ENCODE assay signal across 22 cellular contexts in the genomic region with DNA sequence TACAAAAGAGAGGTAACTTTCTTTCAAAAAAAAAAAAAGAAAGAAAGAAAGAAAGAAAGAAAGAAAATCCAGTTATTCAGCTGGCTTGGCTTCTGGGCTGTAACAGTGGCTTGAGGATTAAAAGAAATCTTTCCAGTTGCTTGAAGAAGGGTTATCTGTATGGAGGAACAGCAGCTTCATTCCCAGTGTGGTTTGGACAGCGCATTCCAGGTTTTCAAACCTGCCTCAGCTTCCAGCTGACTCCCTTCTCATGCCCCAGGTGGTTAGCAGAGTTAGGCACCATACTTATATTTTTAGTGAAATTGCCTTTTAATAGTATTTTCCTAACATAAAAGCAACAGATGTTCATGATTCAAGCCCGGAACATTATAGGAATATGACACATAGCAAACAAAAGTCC.
"Had no signal": no experiment of that assay in that cellular context is flagged by ENCODE, and none has a peak within 500 bp of the region (broad histone marks: within the 10 kb centered on the region; RNA-seq: fewer than 3 reads in every experiment).

No MANE protein-coding gene starts in this region.

- H3K27me3 ChIP-seq: neutrophil, sigmoid colon, stomach, suprapubic skin, tibial artery, upper lobe of right lung had no signal

- ATAC-seq: activated CD8-positive, alpha-beta T cell treated with anti-CD3 and anti-CD28 coated beads for 36 hours; activated naive CD8-positive, alpha-beta T cell treated with anti-CD3 and anti-CD28 coated beads, Interleukin-2, amount 50 U/mL, for 24 hours; esophagus mucosa; left lobe of liver; mucosa of descending colon; stimulated activated naive B cell treated with anti-CD40 and anti-IgM and Interleukin-4, amounts not matched to agents 10 μg/mL and 1 μg/mL and 100 μg/mL, for 72 hours; upper lobe of right lung had no signal

- H3K36me3 ChIP-seq: prostate gland, sigmoid colon, suprapubic skin, tibial artery, upper lobe of right lung had no signal

- H3K4me1 ChIP-seq: prostate gland, sigmoid colon, stomach, suprapubic skin, tibial artery, upper lobe of right lung had no signal

- H3K9me3 ChIP-seq: mucosa of descending colon, neutrophil, prostate gland, sigmoid colon, stomach, suprapubic skin, tibial artery, upper lobe of right lung had no signal

- DNase-seq: activated B cell treated with CpG ODN at 0.5 μM for 24 hours; activated CD4-positive, alpha-beta T cell treated with anti-CD3 and anti-CD28 coated beads, Interleukin-2, amount 50 U/mL, for 1 hour; activated CD8-positive, alpha-beta T cell treated with anti-CD3 and anti-CD28 coated beads for 36 hours; activated naive CD8-positive, alpha-beta T cell treated with anti-CD3 and anti-CD28 coated beads, Interleukin-2, amount 50 U/mL, for 24 hours; activated T-cell treated with anti-CD3 and anti-CD28 coated beads, Interleukin-2, amount 50 U/mL, for 48 hours; caudate nucleus; cortex of kidney; kidney glomerular epithelial cell; mucosa of descending colon; sigmoid colon; stimulated activated CD4-positive, alpha-beta T cell treated with anti-CD3 and anti-CD28 coated beads, Interleukin-15, amount 100 ng/mL, for 24 hours; stimulated activated CD4-positive, alpha-beta T cell treated with anti-CD3 and anti-CD28 coated beads, Interleukin-2, amount 100 ng/mL, for 24 hours; stimulated activated naive B cell treated with anti-CD40 and anti-IgM and Interleukin-4, amounts not matched to agents 10 μg/mL and 1 μg/mL and 100 μg/mL, for 72 hours; stomach; tibial artery; upper lobe of right lung had no signal

- H3K4me3 ChIP-seq: lung, mucosa of descending colon, prostate gland, sigmoid colon, stomach, suprapubic skin, tibial artery, upper lobe of right lung had no signal

- H3K27ac ChIP-seq: neutrophil, prostate gland, sigmoid colon, stomach, suprapubic skin, tibial artery, upper lobe of right lung had no signal
